Comparison of ENCODE assay signal across 8 cellular contexts in the genomic region with DNA sequence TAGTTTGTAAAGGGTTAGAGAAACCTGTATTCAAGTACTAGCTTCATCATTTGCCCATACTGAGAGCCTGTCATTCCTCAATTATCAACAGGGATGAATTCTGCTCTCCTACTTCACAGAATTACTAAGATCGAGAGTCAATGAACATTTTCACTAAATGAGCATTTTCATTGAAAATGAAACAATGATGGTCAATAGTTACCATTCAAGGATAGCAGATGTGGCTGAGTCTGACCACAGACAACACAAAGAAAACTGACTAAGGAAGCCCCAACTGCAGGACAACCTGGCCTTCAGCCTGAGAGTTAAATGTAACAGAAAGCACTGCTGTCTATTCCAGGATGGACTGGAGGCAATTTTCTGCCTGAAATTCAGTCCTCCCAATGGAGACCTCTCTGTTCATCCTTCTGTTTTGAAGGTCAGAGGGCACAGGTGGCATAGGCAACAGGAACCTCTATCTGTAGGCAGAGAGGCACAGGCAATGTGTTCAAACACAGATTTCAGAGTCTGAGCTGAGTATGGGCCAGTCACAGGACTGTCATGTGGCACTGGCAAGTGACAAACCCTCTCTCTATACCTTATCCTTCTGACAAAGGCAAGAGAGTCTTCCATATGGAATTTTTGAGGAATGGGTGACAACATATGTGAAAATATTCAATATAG. TPM values are rescaled to one million over a fixed set of nuclear protein-coding genes. Genes with fewer than 3 reads are reported as not detected.
DNase-seq lines count a peak whose midpoint lies in the region; ATAC-seq and TF ChIP-seq lines count a peak whose summit lies in the region.

No MANE protein-coding gene starts in this region.

- H3K4me1 Mint-ChIP-seq in activated naive CD8-positive, alpha-beta T cell treated with anti-CD3 and anti-CD28 coated beads, Interleukin-2, amount 10 ng/mL, durations not matched to agents 7 days and 5 days: peaks cover 9% of the 10 kb centered on the region
- H3K4me1 Mint-ChIP-seq in activated naive CD8-positive, alpha-beta T cell treated with anti-CD3 and anti-CD28 coated beads for 36 hours: peaks cover 12% of the 10 kb centered on the region

- H3K27ac ChIP-seq in upper lobe of right lung (no peak overlapping the region), smooth muscle cell (ENCODE audit: low read depth) (no peak overlapping the region)

- H3K4me3 ChIP-seq in upper lobe of right lung (no peak overlapping the region), smooth muscle cell (no peak overlapping the region)

- H3K27me3 ChIP-seq in upper lobe of right lung (no peaks in the 10 kb centered on the region), smooth muscle cell (ENCODE audit: low read depth) (no peaks in the 10 kb centered on the region)

- H3K4me1 ChIP-seq in upper lobe of right lung (peaks cover 21% of the 10 kb centered on the region), smooth muscle cell (ENCODE audit: low read depth) (peaks cover 18% of the 10 kb centered on the region)

- peaks cover 2% of the 10 kb centered on the region for H3K36me3 Mint-ChIP-seq in activated naive CD8-positive, alpha-beta T cell treated with anti-CD3 and anti-CD28 coated beads, Interleukin-2, amount 10 ng/mL, durations not matched to agents 7 days and 5 days
- peaks cover 4% of the 10 kb centered on the region for H3K36me3 Mint-ChIP-seq in activated naive CD8-positive, alpha-beta T cell treated with anti-CD3 and anti-CD28 coated beads for 36 hours

- H3K27ac Mint-ChIP-seq in activated naive CD8-positive, alpha-beta T cell treated with anti-CD3 and anti-CD28 coated beads, Interleukin-2, amount 10 ng/mL, durations not matched to agents 7 days and 5 days: no peak overlapping the region
- H3K27ac Mint-ChIP-seq in activated naive CD8-positive, alpha-beta T cell treated with anti-CD3 and anti-CD28 coated beads for 36 hours: no peak overlapping the region

- H3K9me3 Mint-ChIP-seq in activated naive CD8-positive, alpha-beta T cell treated with anti-CD3 and anti-CD28 coated beads, Interleukin-2, amount 10 ng/mL, durations not matched to agents 7 days and 5 days: no peaks in the 10 kb centered on the region
- H3K9me3 Mint-ChIP-seq in activated naive CD8-positive, alpha-beta T cell treated with anti-CD3 and anti-CD28 coated beads for 36 hours: no peaks in the 10 kb centered on the region

- no peak for DNase-seq in activated naive CD8-positive, alpha-beta T cell treated with anti-CD3 and anti-CD28 coated beads, Interleukin-2, amount 10 ng/mL, durations not matched to agents 7 days and 5 days
- DNase-seq in activated naive CD8-positive, alpha-beta T cell treated with anti-CD3 and anti-CD28 coated beads for 36 hours: no peak
- DNase-seq in upper lobe of right lung (no peak), GM19238 (ENCODE audit: insufficient read length, low spot score) (no peak), smooth muscle cell (lab: John Stamatoyannopoulos, UW; ENCODE audit: unreplicated experiment) (no peak)

- POLR2A ChIA-PET in activated naive CD8-positive, alpha-beta T cell treated with anti-CD3 and anti-CD28 coated beads, Interleukin-2, amount 10 ng/mL, durations not matched to agents 7 days and 5 days (lab: Charles Lee): interaction anchor here (0.8 to 2.8 kb wide), 6 partner anchors 36 to 140 kb away, joined by 3 to 13 read pairs (median 4); a partner anchor contains a TSS

- H3F3A ChIP-seq in smooth muscle cell (ENCODE audit: low read depth): peaks cover 6% of the 10 kb centered on the region

- no peak overlapping the region for H3K4me2 ChIP-seq in smooth muscle cell

- H3K36me3 ChIP-seq in upper lobe of right lung (peaks cover 35% of the 10 kb centered on the region), smooth muscle cell (ENCODE audit: low read depth) (no peaks in the 10 kb centered on the region)

- H4K20me1 ChIP-seq in smooth muscle cell (ENCODE audit: low read depth): peaks cover 81% of the 10 kb centered on the region

- TF ChIP-seq CTCF in upper lobe of right lung (IDR thresholded peaks at IDR 0.05) (no peak), smooth muscle cell (IDR thresholded peaks at IDR 0.05; ENCODE audit: borderline replicate concordance, insufficient read depth, poor library complexity, severe bottlenecking) (no peak)

- 88% methylated on average over 1 of the region's 1 CpG for WGBS in smooth muscle cell (ENCODE audit: low lambda C conversion rate)

- H3K27me3 Mint-ChIP-seq in activated naive CD8-positive, alpha-beta T cell treated with anti-CD3 and anti-CD28 coated beads, Interleukin-2, amount 10 ng/mL, durations not matched to agents 7 days and 5 days: no peaks in the 10 kb centered on the region
- H3K27me3 Mint-ChIP-seq in activated naive CD8-positive, alpha-beta T cell treated with anti-CD3 and anti-CD28 coated beads for 36 hours: no peaks in the 10 kb centered on the region

- H2AFZ ChIP-seq in smooth muscle cell (ENCODE audit: low read depth): no peak overlapping the region

- peak; percentile 28 for ATAC-seq in activated naive CD8-positive, alpha-beta T cell treated with anti-CD3 and anti-CD28 coated beads, Interleukin-2, amount 10 ng/mL, durations not matched to agents 7 days and 5 days (ENCODE audit: low read depth)
- ATAC-seq in HG03280 (IDR thresholded peaks at IDR 0.05; ENCODE audit: unreplicated experiment) (peak; percentile 46), esophagus mucosa (peak; percentile 7), upper lobe of right lung (peak; percentile 3), GM19328 (IDR thresholded peaks at IDR 0.05; ENCODE audit: unreplicated experiment) (no peak)

- H3K79me2 ChIP-seq in smooth muscle cell (ENCODE audit: low read depth): peaks cover 6% of the 10 kb centered on the region

- no peaks in the 10 kb centered on the region for H3K9me3 ChIP-seq in upper lobe of right lung
- H3K9me3 ChIP-seq in smooth muscle cell (replicated peaks; ENCODE audit: low read depth): no peaks in the 10 kb centered on the region

- no peak overlapping the region for H3K9ac ChIP-seq in smooth muscle cell (ENCODE audit: low read depth)

- intact Hi-C loops in upper lobe of right lung (cut with DNase I): loop anchor here (10.0 kb wide), 1 partner anchor 152 kb away; no protein-coding TSS in a partner anchor

- no peak overlapping the region for H3K4me3 Mint-ChIP-seq in activated naive CD8-positive, alpha-beta T cell treated with anti-CD3 and anti-CD28 coated beads, Interleukin-2, amount 10 ng/mL, durations not matched to agents 7 days and 5 days
- no peak overlapping the region for H3K4me3 Mint-ChIP-seq in activated naive CD8-positive, alpha-beta T cell treated with anti-CD3 and anti-CD28 coated beads for 36 hours

RNA-seq across cellular contexts. Expression of a gene that starts 19.5 kb away (rescaled TPM):
- 10 to 100 TPM; 48.1 to 55.3 TPM for total RNA-seq in activated naive CD8-positive, alpha-beta T cell treated with anti-CD3 and anti-CD28 coated beads, Interleukin-2, amount 10 ng/mL, durations not matched to agents 7 days and 5 days
- 100 to 1,000 TPM; 219 to 221 TPM for total RNA-seq in activated naive CD8-positive, alpha-beta T cell treated with anti-CD3 and anti-CD28 coated beads for 36 hours
- 41.6 TPM for total RNA-seq in esophagus mucosa
- total RNA-seq in upper lobe of right lung: 65.9 TPM
- 82.1 and 97.0 TPM in 2 replicates for total RNA-seq in smooth muscle cell
- polyA plus RNA-seq in smooth muscle cell: 47.5 and 55.2 TPM in 2 replicates

RNA-seq across cellular contexts. Expression of a gene that starts 34.7 kb away (rescaled TPM):
- total RNA-seq in activated naive CD8-positive, alpha-beta T cell treated with anti-CD3 and anti-CD28 coated beads, Interleukin-2, amount 10 ng/mL, durations not matched to agents 7 days and 5 days: 1 to 10 TPM; 7.1 to 8.9 TPM
- 1 to 10 TPM; 4.8 to 5.6 TPM for total RNA-seq in activated naive CD8-positive, alpha-beta T cell treated with anti-CD3 and anti-CD28 coated beads for 36 hours
- total RNA-seq in esophagus mucosa (3.9 TPM), upper lobe of right lung (8.4 TPM), smooth muscle cell (1.2 and 2.8 TPM in 2 replicates)
- 4.6 TPM in 2 replicates for polyA plus RNA-seq in smooth muscle cell

RNA-seq across cellular contexts. Expression of a gene that starts 37.2 kb away (rescaled TPM):
- 1 to 10 TPM; 1.6 to 2.2 TPM for total RNA-seq in activated naive CD8-positive, alpha-beta T cell treated with anti-CD3 and anti-CD28 coated beads, Interleukin-2, amount 10 ng/mL, durations not matched to agents 7 days and 5 days
- total RNA-seq in activated naive CD8-positive, alpha-beta T cell treated with anti-CD3 and anti-CD28 coated beads for 36 hours: 10 to 100 TPM; 15.5 to 17.8 TPM
- 14.7 TPM for total RNA-seq in esophagus mucosa
- 16.2 TPM for total RNA-seq in upper lobe of right lung
- total RNA-seq in smooth muscle cell: 14.7 and 21.9 TPM in 2 replicates
- polyA plus RNA-seq in smooth muscle cell: 11.2 and 15.6 TPM in 2 replicates

RNA-seq across cellular contexts. Expression of a gene that starts 43.5 kb away (rescaled TPM):
- 1,000 to 10,000 TPM; 2,286 to 2,290 TPM for total RNA-seq in activated naive CD8-positive, alpha-beta T cell treated with anti-CD3 and anti-CD28 coated beads, Interleukin-2, amount 10 ng/mL, durations not matched to agents 7 days and 5 days
- total RNA-seq in activated naive CD8-positive, alpha-beta T cell treated with anti-CD3 and anti-CD28 coated beads for 36 hours: 1,000 to 10,000 TPM; 2,447 to 2,533 TPM
- 1,336 TPM for total RNA-seq in esophagus mucosa
- total RNA-seq in upper lobe of right lung: 1,221 TPM
- 626 and 629 TPM in 2 replicates for total RNA-seq in smooth muscle cell
- polyA plus RNA-seq in smooth muscle cell: 1,149 and 1,234 TPM in 2 replicates

RNA-seq across cellular contexts. Expression of a gene that starts 45.6 kb away (rescaled TPM):
- 1 to 10 TPM; 7.3 to 8.2 TPM for total RNA-seq in activated naive CD8-positive, alpha-beta T cell treated with anti-CD3 and anti-CD28 coated beads, Interleukin-2, amount 10 ng/mL, durations not matched to agents 7 days and 5 days
- 1 to 10 TPM; 7.6 to 8.2 TPM for total RNA-seq in activated naive CD8-positive, alpha-beta T cell treated with anti-CD3 and anti-CD28 coated beads for 36 hours
- 34.2 TPM for total RNA-seq in esophagus mucosa
- total RNA-seq in upper lobe of right lung: 63.5 TPM
- total RNA-seq in smooth muscle cell: 141 and 208 TPM in 2 replicates
- polyA plus RNA-seq in smooth muscle cell: 256 and 289 TPM in 2 replicates
